ENCODE assay signal across 8 cellular contexts in the genomic region with DNA sequence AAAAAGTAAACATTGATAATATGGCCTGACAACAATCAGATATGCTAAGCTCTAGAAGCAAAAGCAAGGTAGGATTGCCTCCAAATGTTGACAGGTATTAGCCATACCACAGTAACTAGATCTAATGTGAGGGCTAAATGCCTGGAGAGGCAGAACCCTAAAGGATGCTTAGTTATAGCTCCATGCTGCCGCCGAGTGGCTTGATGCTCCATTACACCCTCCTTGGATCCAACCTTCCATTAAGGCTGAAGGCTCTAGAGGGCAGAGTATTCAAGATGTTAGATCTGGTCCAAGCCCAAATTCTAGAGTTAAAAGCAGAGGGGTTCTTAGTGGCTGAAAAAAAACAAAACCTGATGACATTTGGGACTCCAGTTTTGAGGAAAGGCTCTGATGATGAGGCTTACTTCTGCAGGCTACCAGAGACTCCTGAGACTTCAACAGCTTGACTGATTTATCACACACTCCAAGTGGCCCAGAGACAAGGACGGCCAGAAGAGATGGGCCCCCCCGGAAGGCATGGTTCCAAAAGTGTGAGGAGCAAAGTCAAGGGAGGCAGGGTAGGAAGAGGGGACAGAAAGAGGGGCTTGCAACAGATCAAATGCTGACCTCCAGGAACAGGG. TPM values are rescaled to one million over a fixed set of nuclear protein-coding genes. Genes with fewer than 3 reads are reported as not detected.
DNase-seq lines count a peak whose midpoint lies in the region; ATAC-seq and TF ChIP-seq lines count a peak whose summit lies in the region.

No MANE protein-coding gene starts in this region.

- ATAC-seq in GM21576 (IDR thresholded peaks at IDR 0.05; ENCODE audit: unreplicated experiment) (peak; percentile 77), GM19455 (IDR thresholded peaks at IDR 0.05; ENCODE audit: unreplicated experiment) (no peak)

- no peaks in the 10 kb centered on the region for H3K36me3 ChIP-seq in SK-N-MC (ENCODE audit: insufficient read depth, low read length)
- no peaks in the 10 kb centered on the region for H3K36me3 ChIP-seq in cardiac muscle cell

- H3K4me3 ChIP-seq in SK-N-MC, result peak overlapping the region; percentile 71
- no peak overlapping the region for H3K4me3 ChIP-seq in cardiac muscle cell

- H3K9ac ChIP-seq in SK-N-MC (ENCODE audit: insufficient read length), result peak overlapping the region; percentile 58

- no peaks in the 10 kb centered on the region for H3K27me3 ChIP-seq in cardiac muscle cell

- H3K9me3 ChIP-seq in SK-N-MC (ENCODE audit: low read depth, low read length) (no peaks in the 10 kb centered on the region), cardiac muscle cell (ENCODE audit: low read depth) (no peaks in the 10 kb centered on the region)

- no peaks in the 10 kb centered on the region for H3K4me1 ChIP-seq in cardiac muscle cell (ENCODE audit: low read depth)

- DNase-seq in DMS114 treated with DMSO at 0.1 percent for 48 hours (lab: John Stamatoyannopoulos, UW; ENCODE audit: unreplicated experiment) (peak; percentile 17), LoVo (ENCODE audit: low spot score) (peak; percentile 37), SK-N-MC (ENCODE audit: low read depth, low spot score) (no peak), cardiac muscle cell (ENCODE audit: low read depth in 1 of 2, low spot score in 1 of 2) (peak; percentile 85), putamen (ENCODE audit: low spot score) (peak; percentile 87)
- DNase-seq in activated naive CD4-positive, alpha-beta T cell treated with anti-CD3 and anti-CD28 coated beads, Interleukin-2, amount 50 U/mL, for 16 hours, result peak; percentile 69

- TF ChIP-seq CTCF in cardiac muscle cell (IDR thresholded peaks at IDR 0.05; ENCODE audit: low read depth, low read length), result peak; percentile 98

- H3K27ac ChIP-seq in SK-N-MC (peak overlapping the region; percentile 100), cardiac muscle cell (no peak overlapping the region)

RNA-seq across cellular contexts. Expression of gene CPB2, which starts 21.8 kb away (rescaled TPM):
- not detected in 2 replicates for total RNA-seq in cardiac muscle cell
- not detected in 2 replicates for polyA plus RNA-seq in cardiac muscle cell

RNA-seq across cellular contexts. Expression of gene LCP1, which starts 55.3 kb away (rescaled TPM):
- 4.8 and 5.5 TPM in 2 replicates for total RNA-seq in cardiac muscle cell
- polyA plus RNA-seq in cardiac muscle cell, result 2.0 and 8.5 TPM in 2 replicates
